ENCODE assay signal across 11 cellular contexts in genomic region chr2:143581989-143582719, GRCh38.
DNase-seq lines count a peak whose midpoint lies in the region; ATAC-seq and TF ChIP-seq lines count a peak whose summit lies in the region.
"Had no signal": no experiment of that assay in that cellular context is flagged by ENCODE, and none has a peak within 500 bp of the region (broad histone marks: within the 10 kb centered on the region; RNA-seq: fewer than 3 reads in every experiment).

No MANE protein-coding gene starts in this region.

- peaks cover 16% of the 10 kb centered on the region for H3K9me3 ChIP-seq in left ventricle myocardium inferior (replicated peaks)
- peaks cover 0 to 19% of the 10 kb centered on the region in 2 donors for H3K9me3 ChIP-seq in right atrium auricular region

- no peaks in the 10 kb centered on the region for H3K27me3 ChIP-seq in left ventricle myocardium inferior (ENCODE audit: low read depth)
- H3K27me3 ChIP-seq in right atrium auricular region = no peaks in the 10 kb centered on the region
- H3K27me3 ChIP-seq in foreskin keratinocyte = peaks cover 5% of the 10 kb centered on the region

- peaks cover 18% of the 10 kb centered on the region for H3K27me3 Mint-ChIP-seq in type B pancreatic cell
- H3K27me3 Mint-ChIP-seq in CD14-positive monocyte (ENCODE audit: low read depth in 3 of 3) = no peaks in the 10 kb centered on the region
- H3K27me3 Mint-ChIP-seq: activated CD4-positive, alpha-beta T cell treated with anti-CD3 and anti-CD28 coated beads, Interleukin-2, amount 10 ng/mL, durations not matched to agents 7 days and 5 days had no signal

- no peak overlapping the region for H3K4me3 Mint-ChIP-seq in type B pancreatic cell
- no peak overlapping the region for H3K4me3 Mint-ChIP-seq in CD14-positive monocyte
- H3K4me3 Mint-ChIP-seq: activated CD4-positive, alpha-beta T cell treated with anti-CD3 and anti-CD28 coated beads, Interleukin-2, amount 10 ng/mL, durations not matched to agents 7 days and 5 days had no signal

- H3K27ac ChIP-seq in left ventricle myocardium inferior (replicated peaks) (no peak overlapping the region), right atrium auricular region (no peak overlapping the region), foreskin keratinocyte (no peak overlapping the region)

- H3K9me3 Mint-ChIP-seq in type B pancreatic cell = peaks cover 5% of the 10 kb centered on the region
- H3K9me3 Mint-ChIP-seq in CD14-positive monocyte = peaks cover 0 to 4% (median 0%) of the 10 kb centered on the region in 7 donors

- H3K4me1 Mint-ChIP-seq in type B pancreatic cell (ENCODE audit: unreplicated experiment) (peaks cover 10% of the 10 kb centered on the region), CD14-positive monocyte (peaks cover 21% of the 10 kb centered on the region)

- H3K4me1 ChIP-seq in left ventricle myocardium inferior = peaks cover 4% of the 10 kb centered on the region
- peaks cover 0 to 12% of the 10 kb centered on the region in 2 donors for H3K4me1 ChIP-seq in right atrium auricular region
- no peaks in the 10 kb centered on the region for H3K4me1 ChIP-seq in foreskin keratinocyte

- peaks cover 4% of the 10 kb centered on the region for H3K36me3 Mint-ChIP-seq in type B pancreatic cell
- H3K36me3 Mint-ChIP-seq in CD14-positive monocyte = peaks cover 6 to 11% of the 10 kb centered on the region in 2 donors

- intact Hi-C loops in left ventricle myocardium inferior (cut with micrococcal nuclease) (no loop called here), CD14-positive monocyte (cut with micrococcal nuclease) (no loop called here)

- ATAC-seq in foreskin keratinocyte = no peak

- H3K4me3 ChIP-seq in left ventricle myocardium inferior (no peak overlapping the region), right atrium auricular region (no peak overlapping the region)

- DNase-seq in left ventricle myocardium inferior (no peak), right atrium auricular region (ENCODE audit: low spot score) (no peak), RPMI7951 (ENCODE audit: low read depth) (peak; percentile 41), foreskin keratinocyte (no peak), type B pancreatic cell (ENCODE audit: extremely low spot score, unreplicated experiment) (no peak), CD14-positive monocyte (ENCODE audit: low spot score) (no peak), AG08396 (ENCODE audit: low spot score) (no peak)
- DNase-seq in stimulated activated CD4-positive, alpha-beta T cell treated with anti-CD3 and anti-CD28 coated beads, Interleukin-4, amount 100 ng/mL, for 24 hours = no peak
- DNase-seq: activated CD4-positive, alpha-beta T cell treated with anti-CD3 and anti-CD28 coated beads, Interleukin-2, amount 10 ng/mL, durations not matched to agents 7 days and 5 days; NCI-H1092 treated with DMSO at 0.1 percent for 48 hours; Right ventricle myocardium superior had no signal

- peak; percentile 24 for TF ChIP-seq CTCF in left ventricle myocardium inferior (IDR thresholded peaks at IDR 0.05; ENCODE audit: borderline replicate concordance)
- no peak for TF ChIP-seq CTCF in right atrium auricular region (IDR thresholded peaks at IDR 0.05)
- peak; percentile 26 for TF ChIP-seq CTCF in foreskin keratinocyte (conservative IDR thresholded peaks at IDR 0.05)
- peak; percentile 25 for TF ChIP-seq CTCF in type B pancreatic cell (conservative IDR thresholded peaks at IDR 0.05)
- TF ChIP-seq CTCF in CD14-positive monocyte (IDR thresholded peaks at IDR 0.05) = no peak

- H3K36me3 ChIP-seq in left ventricle myocardium inferior (no peaks in the 10 kb centered on the region), right atrium auricular region (no peaks in the 10 kb centered on the region)

- H3K27ac Mint-ChIP-seq in type B pancreatic cell = no peak overlapping the region
- no peak overlapping the region for H3K27ac Mint-ChIP-seq in CD14-positive monocyte
- H3K27ac Mint-ChIP-seq: activated CD4-positive, alpha-beta T cell treated with anti-CD3 and anti-CD28 coated beads, Interleukin-2, amount 10 ng/mL, durations not matched to agents 7 days and 5 days had no signal

Comparison
In these comparisons a context has a peak if more than half of its experiments do, and no peak if none do; other contexts are left out.
1. CTCF ChIP-seq: peak in left ventricle myocardium inferior (single experiment), foreskin keratinocyte (single experiment) and type B pancreatic cell (single experiment); none in right atrium auricular region (0 of 2) and CD14-positive monocyte (single experiment).